In genomic region chr13:44243198-44243852, GRCh38 we compare ENCODE assay signal across 8 cellular contexts.
DNase-seq lines count a peak whose midpoint lies in the region; ATAC-seq, FAIRE-seq and TF ChIP-seq lines count a peak whose summit lies in the region.

No MANE protein-coding gene starts in this region.

- H3K27me3 Mint-ChIP-seq in CD14-positive monocyte (ENCODE audit: low read depth in 3 of 3): peaks cover 6 to 12% (median 9%) of the 10 kb centered on the region in 3 donors

- WGBS in K562 (ENCODE audit: insufficient coverage, low coverage, missing lambda C conversion rate): 8% methylated on average over 10 of the region's 11 CpGs

- no peaks in the 10 kb centered on the region for H3K79me2 ChIP-seq in K562 (ENCODE audit: control insufficient read depth, insufficient read depth, low read length)

- peaks cover 11% of the 10 kb centered on the region for H3K4me1 Mint-ChIP-seq in CD14-positive monocyte

- H3K27ac Mint-ChIP-seq in CD14-positive monocyte: peak overlapping the region in 3 of 7 donors; percentile 27 to 70 (median 34)

- TF ChIP-seq RAD21 in K562 (CRISPR knock-in tag; conservative IDR thresholded peaks at IDR 0.05 in 1 of 2, IDR thresholded peaks at IDR 0.05 in 1 of 2): peak; percentile 89 to 91

- H3K4me2 ChIP-seq in K562 (ENCODE audit: insufficient read depth, low read length): no peak overlapping the region

- no peak overlapping the region for H3K4me3 ChIP-seq in K562

- H2AFZ ChIP-seq in K562 (ENCODE audit: low read depth, low read length): no peak overlapping the region

- H3K27ac ChIP-seq in K562 (ENCODE audit: extremely low read depth, low read depth, low read length): no peak overlapping the region

- intact Hi-C loops in CD14-positive monocyte (cut with micrococcal nuclease) (loop anchor here (5.0 kb wide), 2 partner anchors 34 to 194 kb away; no protein-coding TSS in a partner anchor), K562 (cut with micrococcal nuclease) (loop anchor here (1.0 to 10.0 kb wide), 5 partner anchors 64 to 336 kb away; no protein-coding TSS in a partner anchor)

- in situ Hi-C loops in K562 (cut with MboI): loop anchor here (10.0 kb wide), 1 partner anchor 1181 kb away; no protein-coding TSS in a partner anchor

- peaks cover 0 to 5% of the 10 kb centered on the region in 2 experiments; a peak in 1 of 5 replicates for H3K27me3 ChIP-seq in K562 (ENCODE audit: control insufficient read depth in 2 of 2, insufficient read depth in 2 of 2, low read length in 2 of 2)

- no peak overlapping the region for H3K4me3 Mint-ChIP-seq in CD14-positive monocyte

- POLR2A ChIA-PET in K562 (lab: Yijun Ruan, JAX): interaction anchor here (0.5 kb wide), 1 partner anchor 194 kb away, joined by 3 read pairs; no protein-coding TSS in a partner anchor

- TF ChIP-seq CTCF in CD14-positive monocyte (IDR thresholded peaks at IDR 0.05) (peak; percentile 62), K562 (IDR thresholded peaks at IDR 0.05 in 2 of 3, conservative IDR thresholded peaks at IDR 0.05 in 1 of 3; ENCODE audit: insufficient read depth in 2 of 3, low read depth in 1 of 3, low read length in 3 of 3) (peak; percentile 78 to 82 (median 79))

- ATAC-seq in GM21360 (IDR thresholded peaks at IDR 0.05; ENCODE audit: unreplicated experiment) (peak; percentile 58), K562 (peak; percentile 99), left lobe of liver (peak; percentile 74), GM19328 (IDR thresholded peaks at IDR 0.05; ENCODE audit: unreplicated experiment) (no peak)

- CTCF ChIA-PET in K562 (lab: Yijun Ruan, JAX; ENCODE audit: low intra/inter-chr PET ratio): interaction anchor here (0.6 to 2.3 kb wide), 2 partner anchors 142 to 195 kb away, joined by 3 to 24 read pairs; no protein-coding TSS in a partner anchor

- no peak overlapping the region for H3K9ac ChIP-seq in K562 (ENCODE audit: insufficient read depth in 1 of 2, low read depth in 2 of 2, low read length in 2 of 2)

- H3K4me1 ChIP-seq in K562 (replicated peaks in 1 of 2; ENCODE audit: control insufficient read depth in 2 of 2, insufficient read depth in 2 of 2, low read length in 2 of 2): peaks cover 0 to 11% of the 10 kb centered on the region in 2 experiments; a peak in 1 of 5 replicates

- peak; percentile 76 for DNase-seq in CD14-positive monocyte (ENCODE audit: low spot score)
- peak; percentile 21 for DNase-seq in NCI-H748 treated with DMSO at 0.1 percent for 48 hours (lab: John Stamatoyannopoulos, UW)
- DNase-seq in K562 (ENCODE audit: extremely low read depth in 1 of 4, low spot score in 3 of 4): peak; percentile 64 to 82 (median 70)
- no peak for DNase-seq in left lobe of liver (ENCODE audit: low spot score)
- peak; percentile 80 for DNase-seq in urothelium cell line (ENCODE audit: low spot score)
- no peak for DNase-seq in cerebellar cortex (ENCODE audit: low spot score)

- TF ChIP-seq EP300 in K562 (IDR thresholded peaks at IDR 0.05; ENCODE audit: low read length): no peak

- no peaks in the 10 kb centered on the region for H3K36me3 Mint-ChIP-seq in CD14-positive monocyte

- H3K9me1 ChIP-seq in K562 (ENCODE audit: control insufficient read depth, insufficient read depth, low read length): no peaks in the 10 kb centered on the region

- no TSS peak for BruUV-seq in K562 (replicated peaks; lab: Mats Ljungman, UMichigan)

- peak; percentile 97 for FAIRE-seq in K562 (lab: Jason Lieb, UNC)
- no peak for FAIRE-seq in urothelium cell line (lab: Jason Lieb, UNC)

- no peaks in the 10 kb centered on the region for H3K9me3 ChIP-seq in K562 (replicated peaks; ENCODE audit: control insufficient read depth, insufficient read depth, low read depth, low read length)

- no peak for TF ChIP-seq POLR2A in K562 (conservative IDR thresholded peaks at IDR 0.05)

- H3K36me3 ChIP-seq in K562 (ENCODE audit: control insufficient read depth, insufficient read depth, low read length): no peaks in the 10 kb centered on the region

- no peaks in the 10 kb centered on the region for H3K9me3 Mint-ChIP-seq in CD14-positive monocyte

- no peaks in the 10 kb centered on the region for H4K20me1 ChIP-seq in K562 (replicated peaks; ENCODE audit: control insufficient read depth, insufficient read depth, low read length)

TF ChIP-seq in K562, 482 proteins besides CTCF, POLR2A, EP300 and RAD21 (continues in another document):
- TF ChIP-seq GATAD2A (IDR thresholded peaks at IDR 0.05) (no peak), KLF16 (IDR thresholded peaks at IDR 0.05) (0 out of 2 replicates have a peak, but pooled peaks have one; percentile 28), GTF2E2 (tag; IDR thresholded peaks at IDR 0.05) (no peak), FOXK2 (conservative IDR thresholded peaks at IDR 0.05 in 1 of 2, IDR thresholded peaks at IDR 0.05 in 1 of 2; ENCODE audit: low read depth in 2 of 2) (peak; percentile 28 to 56; a peak in 2 of 4 replicates), TARDBP (IDR thresholded peaks at IDR 0.05) (no peak), PBX2 (CRISPR knock-in tag; IDR thresholded peaks at IDR 0.05; ENCODE audit: low read depth) (no peak), PBX2 (tag; conservative IDR thresholded peaks at IDR 0.05; ENCODE audit: low read depth) (peak; percentile 96), ZNF212 (CRISPR knock-in tag; IDR thresholded peaks at IDR 0.05) (no peak), TRIM24 (IDR thresholded peaks at IDR 0.05) (no peak), ZNF766 (CRISPR knock-in tag; conservative IDR thresholded peaks at IDR 0.05) (no peak), PML (IDR thresholded peaks at IDR 0.05; ENCODE audit: low read length) (no peak), NEUROD1 (IDR thresholded peaks at IDR 0.05; ENCODE audit: borderline replicate concordance, low read depth, low read length, partially characterized antibody) (no peak), CREM (IDR thresholded peaks at IDR 0.05; ENCODE audit: low read depth) (0 out of 2 replicates have a peak, but pooled peaks have one; percentile 9), DEAF1 (CRISPR knock-in tag; IDR thresholded peaks at IDR 0.05) (peak; percentile 76), TSC22D4 (tag; IDR thresholded peaks at IDR 0.05) (no peak), L3MBTL2 (IDR thresholded peaks at IDR 0.05) (no peak), JUND (IDR thresholded peaks at IDR 0.05; ENCODE audit: borderline replicate concordance, low read depth, low read length) (peak; percentile 65; the same call in 1 of the 2 replicates), JUND (tag; IDR thresholded peaks at IDR 0.05; ENCODE audit: borderline replicate concordance, low read depth, low read length) (peak; percentile 67; the same call in 1 of the 3 replicates), ESRRA (IDR thresholded peaks at IDR 0.05; ENCODE audit: borderline replicate concordance, low read depth) (peak; percentile 65; the same call in 1 of the 2 replicates), RCOR1 (IDR thresholded peaks at IDR 0.05; ENCODE audit: borderline replicate concordance in 1 of 2, low read depth in 2 of 2, low read length in 2 of 2) (peak in 1 of 2 experiments; percentile 26; a peak in 1 of 4 replicates), MEF2D (tag; conservative IDR thresholded peaks at IDR 0.05; ENCODE audit: low read depth) (0 out of 2 replicates have a peak, but pooled peaks have one; percentile 32), YBX1 (IDR thresholded peaks at IDR 0.05) (no peak)

Comparison
In these comparisons a context has a peak if more than half of its experiments do, and no peak if none do; other contexts are left out.
1. DNase-seq: peak in CD14-positive monocyte (single experiment), NCI-H748 treated with DMSO at 0.1 percent for 48 hours (single experiment), K562 (4 of 4) and urothelium cell line (single experiment); none in left lobe of liver (single experiment) and cerebellar cortex (single experiment).